ENCODE assay signal across 12 cellular contexts in the genomic region with DNA sequence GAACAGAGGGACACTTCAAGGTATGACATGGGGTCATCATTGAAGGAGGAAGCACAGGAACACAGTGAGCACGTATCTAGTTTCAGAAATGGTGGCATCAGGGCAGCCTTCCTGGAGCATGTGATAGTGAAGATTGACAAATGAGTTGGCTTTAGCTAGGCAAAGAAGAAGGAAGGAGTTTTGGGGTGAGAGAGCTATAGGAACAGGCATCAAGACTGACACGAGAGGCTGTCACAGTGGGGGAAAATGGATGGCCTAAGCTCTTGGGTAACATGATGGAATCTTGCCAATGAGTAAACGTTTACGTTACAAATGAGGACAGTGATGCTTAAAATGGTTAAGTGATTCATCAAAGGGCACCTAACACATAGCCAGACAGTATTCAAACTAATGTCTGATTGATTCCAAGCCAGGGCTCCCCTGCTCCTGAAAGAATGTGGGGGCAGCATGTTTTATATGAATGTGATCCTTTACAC. TPM values are rescaled to one million over a fixed set of nuclear protein-coding genes. Genes with fewer than 3 reads are reported as not detected.
A peak's percentile ranks its signal among the peaks of the same experiment; 100 is the strongest.
DNase-seq lines count a peak whose midpoint lies in the region; ATAC-seq and TF ChIP-seq lines count a peak whose summit lies in the region.
"Had no signal": no experiment of that assay in that cellular context is flagged by ENCODE, and none has a peak within 500 bp of the region (broad histone marks: within the 10 kb centered on the region; RNA-seq: fewer than 3 reads in every experiment).

No MANE protein-coding gene starts in this region.

- POLR2A ChIA-PET in PC-9 (lab: Charles Lee; ENCODE audit: unreplicated experiment) = no interaction called here

- intact Hi-C loops in PC-9 (cut with micrococcal nuclease; ENCODE audit: unreplicated experiment) = loop anchor here (2.0 to 5.0 kb wide), 3 partner anchors 59 to 691 kb away; no protein-coding TSS in a partner anchor
- intact Hi-C loops in gastrocnemius medialis (cut with DNase I; ENCODE audit: low total_unique reads) = loop anchor here (1.0 to 10.0 kb wide), 3 partner anchors 57 to 609 kb away; no protein-coding TSS in a partner anchor

- no TSS peak for BruUV-seq in PC-9 (replicated peaks; lab: Mats Ljungman, UMichigan)

- no peak overlapping the region for H3K27ac ChIP-seq in PC-9
- peak overlapping the region; percentile 64 to 78 (median 70) for H3K27ac ChIP-seq in gastrocnemius medialis
- H3K27ac ChIP-seq: SK-N-MC had no signal

- peaks cover 5 to 8% of the 10 kb centered on the region in 2 donors for H3K9me3 Mint-ChIP-seq in effector memory CD8-positive, alpha-beta T cell

- TF ChIP-seq POLR2A in gastrocnemius medialis (IDR thresholded peaks at IDR 0.05) = no peak

- no peaks in the 10 kb centered on the region for H3K79me2 ChIP-seq in PC-9 (ENCODE audit: low read depth)

- H3K4me2 ChIP-seq in PC-9 = no peak overlapping the region

- H3K27me3 ChIP-seq in PC-9 (ENCODE audit: insufficient read depth, low read depth) (no peaks in the 10 kb centered on the region), gastrocnemius medialis (no peaks in the 10 kb centered on the region), HAP-1 (ENCODE audit: low read depth) (no peaks in the 10 kb centered on the region)

- H3K4me1 Mint-ChIP-seq in effector memory CD8-positive, alpha-beta T cell (ENCODE audit: low read depth in 2 of 2) = peaks cover 31% of the 10 kb centered on the region in 2 donors

- H3K9me3 ChIP-seq in PC-9 (ENCODE audit: insufficient read depth, low read depth) = peaks cover 6% of the 10 kb centered on the region; the same call in 1 of the 2 replicates
- no peaks in the 10 kb centered on the region for H3K9me3 ChIP-seq in gastrocnemius medialis
- H3K9me3 ChIP-seq in HAP-1 = no peaks in the 10 kb centered on the region

- H3F3A ChIP-seq in PC-9 (ENCODE audit: insufficient read depth, low read depth) = peaks cover 6% of the 10 kb centered on the region; the same call in 1 of the 2 replicates

- no peak overlapping the region for H2AFZ ChIP-seq in PC-9

- no peaks in the 10 kb centered on the region for H4K20me1 ChIP-seq in PC-9 (ENCODE audit: insufficient read depth)

- H3K36me3 ChIP-seq in PC-9 (ENCODE audit: low read depth) = no peaks in the 10 kb centered on the region
- no peaks in the 10 kb centered on the region for H3K36me3 ChIP-seq in gastrocnemius medialis
- H3K36me3 ChIP-seq in HAP-1 (replicated peaks) = no peaks in the 10 kb centered on the region

- CTCF ChIA-PET in PC-9 (lab: Charles Lee) = interaction anchor here (0.6 to 0.7 kb wide), 2 partner anchors 10 to 43 kb away, joined by 3 to 4 read pairs; no protein-coding TSS in a partner anchor

- H3K36me3 Mint-ChIP-seq in effector memory CD8-positive, alpha-beta T cell (ENCODE audit: insufficient read depth) = peaks cover 3% of the 10 kb centered on the region

- no peak for TF ChIP-seq CTCF in PC-9 (conservative IDR thresholded peaks at IDR 0.05)
- no peak for TF ChIP-seq CTCF in gastrocnemius medialis (IDR thresholded peaks at IDR 0.05 in 4 of 5, conservative IDR thresholded peaks at IDR 0.05 in 1 of 5)

- peak; percentile 25 for ATAC-seq in effector memory CD8-positive, alpha-beta T cell (replicated peaks)
- ATAC-seq in gastrocnemius medialis = peak; percentile 75 to 82
- ATAC-seq: stimulated activated memory B cell treated with anti-CD40 and anti-IgM and Interleukin-4, amounts not matched to agents 10 μg/mL and 1 μg/mL and 100 μg/mL, for 72 hours had no signal

- no peaks in the 10 kb centered on the region for H3K9me2 ChIP-seq in PC-9 (ENCODE audit: insufficient read depth)

- in situ Hi-C loops in gastrocnemius medialis (cut with MboI; ENCODE audit: low sequenced_read_pairs in 4 of 4) (loop anchor here in 2 of 4 donors (5.0 to 10.0 kb wide), 4 partner anchors 51 to 59 kb away; a partner anchor contains a TSS), HAP-1 (cut with MboI; ENCODE audit: low sequenced_read_pairs) (loop anchor here (5.0 kb wide), 1 partner anchor 51 kb away; a partner anchor contains a TSS)

- H3K4me1 ChIP-seq in PC-9 (replicated peaks; ENCODE audit: insufficient read depth) (peaks cover 28% of the 10 kb centered on the region), gastrocnemius medialis (peaks cover 10 to 20% of the 10 kb centered on the region in 2 donors), HAP-1 (no peaks in the 10 kb centered on the region; the same call in 1 of the 2 replicates)

- peak overlapping the region; percentile 68 to 78 for H3K27ac Mint-ChIP-seq in effector memory CD8-positive, alpha-beta T cell
- H3K27ac Mint-ChIP-seq: stimulated activated memory B cell treated with anti-CD40 and anti-IgM and Interleukin-4, amounts not matched to agents 10 μg/mL and 1 μg/mL and 100 μg/mL, for 72 hours had no signal

- DNase-seq in SIG-M5 treated with dmso at 0.1 percent for 504 hours (lab: John Stamatoyannopoulos, UW; ENCODE audit: unreplicated experiment) = peak; percentile 47
- DNase-seq in SIG-M5 (lab: John Stamatoyannopoulos, UW) = no peak
- DNase-seq in PC-9 = peak; percentile 2 to 80
- DNase-seq in effector memory CD8-positive, alpha-beta T cell = no peak
- peak; percentile 23 to 39 for DNase-seq in gastrocnemius medialis
- DNase-seq in GM19240 (ENCODE audit: insufficient read length, low spot score) = no peak
- DNase-seq in stimulated activated CD4-positive, alpha-beta T cell treated with anti-CD3 and anti-CD28 coated beads, Interleukin-2, amount 100 ng/mL, for 48 hours = no peak
- no peak for DNase-seq in HAP-1 (ENCODE audit: low spot score in 2 of 2)
- DNase-seq: C1 segment of cervical spinal cord had no signal

- H3K27me3 Mint-ChIP-seq in effector memory CD8-positive, alpha-beta T cell = no peaks in the 10 kb centered on the region
- H3K27me3 Mint-ChIP-seq: stimulated activated memory B cell treated with anti-CD40 and anti-IgM and Interleukin-4, amounts not matched to agents 10 μg/mL and 1 μg/mL and 100 μg/mL, for 72 hours had no signal

- H3K4me3 Mint-ChIP-seq in effector memory CD8-positive, alpha-beta T cell = peak overlapping the region in 1 of 2 donors; percentile 13
- H3K4me3 Mint-ChIP-seq: stimulated activated memory B cell treated with anti-CD40 and anti-IgM and Interleukin-4, amounts not matched to agents 10 μg/mL and 1 μg/mL and 100 μg/mL, for 72 hours had no signal

- H3K4me3 ChIP-seq in PC-9 (no peak overlapping the region), gastrocnemius medialis (no peak overlapping the region), HAP-1 (no peak overlapping the region)
- H3K4me3 ChIP-seq: SK-N-MC had no signal

RNA-seq across cellular contexts. Expression of a gene that starts 23.1 kb away (rescaled TPM):
- not detected in 2 replicates for total RNA-seq in PC-9 (2021)
- under 1 TPM in 1 of 4 donors, not detected in 3; 0.56 TPM for total RNA-seq in gastrocnemius medialis
- total RNA-seq: dermis microvascular lymphatic vessel endothelial cell had no signal

RNA-seq across cellular contexts. Expression of a gene that starts 52.2 kb away (rescaled TPM):
- total RNA-seq in PC-9 (2021) (not detected in 2 replicates), gastrocnemius medialis (1 to 10 TPM; 3.3 to 5.2 (median 3.8) TPM)
- total RNA-seq: dermis microvascular lymphatic vessel endothelial cell had no signal

Comparison
In these comparisons a context has a peak if more than half of its experiments do, and no peak if none do; other contexts are left out.
1. DNase-seq: peak in SIG-M5 treated with dmso at 0.1 percent for 504 hours (single experiment), PC-9 (2 of 2) and gastrocnemius medialis (2 of 2); none in SIG-M5 (single experiment), effector memory CD8-positive, alpha-beta T cell (0 of 3), GM19240 (single experiment), stimulated activated CD4-positive, alpha-beta T cell treated with anti-CD3 and anti-CD28 coated beads, Interleukin-2, amount 100 ng/mL, for 48 hours (0 of 2) and HAP-1 (0 of 2).